8 cellular contexts compared by ENCODE assay signal in the genomic region with DNA sequence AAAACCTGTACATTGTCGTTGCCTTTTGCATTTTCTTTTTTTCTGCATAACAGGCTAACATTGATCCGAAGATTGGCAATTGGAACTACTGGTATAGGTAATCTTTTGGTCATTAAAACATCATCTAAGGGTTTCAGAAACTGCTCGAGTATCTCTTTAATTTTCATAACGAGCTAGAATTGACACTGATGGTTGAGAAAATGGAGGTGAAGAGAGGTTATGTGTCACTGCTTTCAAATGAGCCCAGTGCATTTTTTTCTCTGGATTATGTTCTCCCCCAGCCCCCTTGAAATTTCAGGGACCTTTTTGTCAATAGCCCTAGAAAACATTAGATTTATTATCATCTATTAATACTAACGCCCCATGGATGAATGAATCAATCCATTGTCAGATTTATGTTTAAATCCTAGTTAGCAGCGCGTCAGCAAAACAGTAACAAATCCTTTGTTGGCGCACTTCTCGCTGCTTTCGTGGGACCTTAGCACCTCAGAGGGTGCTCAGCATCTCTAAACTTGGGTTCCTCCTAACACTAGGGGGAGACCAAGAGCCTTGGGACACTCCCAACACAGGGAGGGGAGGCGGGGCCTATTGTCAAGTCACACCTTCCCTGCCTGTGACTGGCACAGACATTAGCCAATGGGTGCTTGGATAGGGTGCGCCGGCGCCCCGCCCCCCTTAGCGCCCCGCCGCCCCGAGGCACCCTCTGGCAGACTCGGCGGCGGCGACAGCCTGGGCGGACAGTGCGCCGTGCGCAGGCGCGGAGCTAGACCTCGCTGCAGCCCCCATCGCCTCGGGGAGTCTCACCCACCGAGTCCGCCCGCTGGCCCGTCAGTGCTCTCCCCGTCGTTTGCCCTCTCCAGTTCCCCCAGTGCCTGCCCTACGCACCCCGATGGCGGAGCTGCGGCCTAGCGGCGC. TPM values are rescaled to one million over a fixed set of nuclear protein-coding genes. Genes with fewer than 3 reads are reported as not detected.
DNase-seq lines count a peak whose midpoint lies in the region; ATAC-seq, FAIRE-seq and TF ChIP-seq lines count a peak whose summit lies in the region.

A gene (plus strand): TSS at position 709 of the 915 bp plus-strand sequence. CDS start 181 bp downstream, at position 890.

- H3K9me2 ChIP-seq in Karpas-422 (replicated peaks; ENCODE audit: insufficient read depth, low read length) = no peaks in the 10 kb centered on the region

- DNase-seq in EH (ENCODE audit: low read depth) = peak; percentile 98
- DNase-seq in Karpas-422 = peak; percentile 99
- DNase-seq in RCC 7860 (ENCODE audit: low spot score) = peak; percentile 95
- DNase-seq in activated T-helper 1 cell treated with Interleukin-2 at 50 U/mL for 16 hours (ENCODE audit: low read depth) = peak; percentile 96
- DNase-seq in fibroblast of lung (ENCODE audit: low read depth in 2 of 2) = peak; percentile 97 to 99
- peak; percentile 91 to 99 (median 98) for DNase-seq in naive thymus-derived CD4-positive, alpha-beta T cell
- peak; percentile 96 for DNase-seq in stimulated activated naive B cell treated with anti-CD40 and anti-IgM and Interleukin-4, amounts not matched to agents 10 μg/mL and 1 μg/mL and 100 μg/mL, for 72 hours

- H3K9ac ChIP-seq in Karpas-422 (ENCODE audit: low read length) (peak within 1 kb of the TSS; percentile 92), fibroblast of lung (ENCODE audit: insufficient read depth, low read length) (peak within 1 kb of the TSS; percentile 64)

- no peaks in the 10 kb centered on the region for H3K9me3 Mint-ChIP-seq in naive thymus-derived CD4-positive, alpha-beta T cell
- H3K9me3 Mint-ChIP-seq in stimulated activated naive B cell treated with anti-CD40 and anti-IgM and Interleukin-4, amounts not matched to agents 10 μg/mL and 1 μg/mL and 100 μg/mL, for 72 hours = no peaks in the 10 kb centered on the region

- peak within 1 kb of the TSS in 7 of 9 donors; percentile 78 to 95 (median 83) for H3K27ac Mint-ChIP-seq in naive thymus-derived CD4-positive, alpha-beta T cell
- H3K27ac Mint-ChIP-seq in stimulated activated naive B cell treated with anti-CD40 and anti-IgM and Interleukin-4, amounts not matched to agents 10 μg/mL and 1 μg/mL and 100 μg/mL, for 72 hours = peak within 1 kb of the TSS; percentile 93

- peak within 1 kb of the TSS; percentile 95 for H3K4me2 ChIP-seq in Karpas-422 (ENCODE audit: low read depth, low read length, poor library complexity, severe bottlenecking)
- H3K4me2 ChIP-seq in fibroblast of lung (ENCODE audit: extremely low read depth, insufficient read depth, low read length) = peak within 1 kb of the TSS; percentile 94

- H3K27ac ChIP-seq in Karpas-422 (ENCODE audit: low read length) (peak within 1 kb of the TSS; percentile 58), fibroblast of lung (ENCODE audit: insufficient read depth, low read length) (peak within 1 kb of the TSS; percentile 46)
- H3K27ac ChIP-seq in naive thymus-derived CD4-positive, alpha-beta T cell (ENCODE audit: low read depth, low read length) = peak within 1 kb of the TSS; percentile 88

- H3K27me3 Mint-ChIP-seq in naive thymus-derived CD4-positive, alpha-beta T cell = no peaks in the 10 kb centered on the region
- H3K27me3 Mint-ChIP-seq in stimulated activated naive B cell treated with anti-CD40 and anti-IgM and Interleukin-4, amounts not matched to agents 10 μg/mL and 1 μg/mL and 100 μg/mL, for 72 hours = no peaks in the 10 kb centered on the region

- peak; percentile 54 for ATAC-seq in GM21825 (IDR thresholded peaks at IDR 0.05; ENCODE audit: unreplicated experiment)
- peak; percentile 85 for ATAC-seq in naive thymus-derived CD4-positive, alpha-beta T cell
- peak; percentile 75 to 81 for ATAC-seq in stimulated activated naive B cell treated with anti-CD40 and anti-IgM and Interleukin-4, amounts not matched to agents 10 μg/mL and 1 μg/mL and 100 μg/mL, for 72 hours (replicated peaks)

- H3K27me3 ChIP-seq in Karpas-422 (ENCODE audit: low read length) (no peaks in the 10 kb centered on the region), fibroblast of lung (ENCODE audit: control insufficient read depth, insufficient read depth, low read length) (no peaks in the 10 kb centered on the region)
- H3K27me3 ChIP-seq in naive thymus-derived CD4-positive, alpha-beta T cell (ENCODE audit: control insufficient read depth in 2 of 2, insufficient read depth in 2 of 2, low read length in 2 of 2) = no peaks in the 10 kb centered on the region

- H3K4me1 Mint-ChIP-seq in naive thymus-derived CD4-positive, alpha-beta T cell = peaks cover 22 to 49% (median 41%) of the 10 kb centered on the region in 7 donors
- peaks cover 15 to 41% of the 10 kb centered on the region in 2 donors for H3K4me1 Mint-ChIP-seq in stimulated activated naive B cell treated with anti-CD40 and anti-IgM and Interleukin-4, amounts not matched to agents 10 μg/mL and 1 μg/mL and 100 μg/mL, for 72 hours

- H3K9me3 ChIP-seq in Karpas-422 (ENCODE audit: low read length) = no peaks in the 10 kb centered on the region
- H3K9me3 ChIP-seq in fibroblast of lung (ENCODE audit: control insufficient read depth, insufficient read depth, low read depth, low read length) = no peaks in the 10 kb centered on the region
- no peaks in the 10 kb centered on the region for H3K9me3 ChIP-seq in naive thymus-derived CD4-positive, alpha-beta T cell (ENCODE audit: control insufficient read depth in 2 of 3, low read length in 3 of 3)

- peak within 1 kb of the TSS; percentile 91 for H2AFZ ChIP-seq in Karpas-422 (ENCODE audit: low read length)
- H2AFZ ChIP-seq in fibroblast of lung (ENCODE audit: low read length) = peak within 1 kb of the TSS; percentile 73

- no peaks in the 10 kb centered on the region for H3K36me3 ChIP-seq in Karpas-422 (ENCODE audit: insufficient read depth, low read length)
- no peaks in the 10 kb centered on the region for H3K36me3 ChIP-seq in fibroblast of lung (ENCODE audit: control insufficient read depth, insufficient read depth, low read length)
- H3K36me3 ChIP-seq in naive thymus-derived CD4-positive, alpha-beta T cell (ENCODE audit: control insufficient read depth in 2 of 3, insufficient read depth in 3 of 3, low read length in 3 of 3) = peaks cover 0 to 7% (median 0%) of the 10 kb centered on the region in 3 experiments

- H3K79me2 ChIP-seq in Karpas-422 (ENCODE audit: low read length) (peaks cover 74% of the 10 kb centered on the region), fibroblast of lung (ENCODE audit: control insufficient read depth, insufficient read depth, low read length) (peaks cover 54% of the 10 kb centered on the region)

- H3K4me3 ChIP-seq in Karpas-422 (ENCODE audit: low read length) (peak within 1 kb of the TSS; percentile 97), fibroblast of lung (replicated peaks in 1 of 4; ENCODE audit: control extremely low read depth in 1 of 4, insufficient read depth in 1 of 4, low read depth in 3 of 4, low read length in 4 of 4) (peak within 1 kb of the TSS; percentile 86 to 98 (median 90))
- peak within 1 kb of the TSS; percentile 92 for H3K4me3 ChIP-seq in naive thymus-derived CD4-positive, alpha-beta T cell (ENCODE audit: low read length)

- CTCF ChIA-PET in naive thymus-derived CD4-positive, alpha-beta T cell (lab: Charles Lee) = interaction anchor here (1.0 to 5.0 kb wide), 6 partner anchors 71 to 334 kb away, joined by 3 to 32 read pairs (median 3); a partner anchor contains a TSS

- intact Hi-C loops in naive thymus-derived CD4-positive, alpha-beta T cell (cut with micrococcal nuclease) = loop anchor here (1.0 to 10.0 kb wide), 16 partner anchors 37 to 1729 kb away; a partner anchor contains a TSS

- TF ChIP-seq CTCF in fibroblast of lung (conservative IDR thresholded peaks at IDR 0.05 in 1 of 2, IDR thresholded peaks at IDR 0.05 in 1 of 2; ENCODE audit: low read depth in 1 of 2, low read length in 2 of 2) = peak; percentile 82 to 91

- peaks cover 0 to 3% (median 0%) of the 10 kb centered on the region in 5 donors for H3K36me3 Mint-ChIP-seq in naive thymus-derived CD4-positive, alpha-beta T cell
- H3K36me3 Mint-ChIP-seq in stimulated activated naive B cell treated with anti-CD40 and anti-IgM and Interleukin-4, amounts not matched to agents 10 μg/mL and 1 μg/mL and 100 μg/mL, for 72 hours = peaks cover 9 to 10% of the 10 kb centered on the region in 2 donors

- peak; percentile 63 for FAIRE-seq in RCC 7860 (lab: Jason Lieb, UNC)

- peaks cover 37% of the 10 kb centered on the region for H3K4me1 ChIP-seq in Karpas-422 (ENCODE audit: low read length)
- no peaks in the 10 kb centered on the region for H3K4me1 ChIP-seq in fibroblast of lung (ENCODE audit: control insufficient read depth, extremely low read depth, insufficient read depth, low read length)
- peaks cover 19 to 29% of the 10 kb centered on the region in 2 donors for H3K4me1 ChIP-seq in naive thymus-derived CD4-positive, alpha-beta T cell (ENCODE audit: control insufficient read depth in 2 of 2, insufficient read depth in 2 of 2, low read length in 2 of 2)

- H4K20me1 ChIP-seq in Karpas-422 (ENCODE audit: insufficient read depth, low read depth, low read length) (peaks cover 8% of the 10 kb centered on the region; the same call in 1 of the 2 replicates), fibroblast of lung (ENCODE audit: control insufficient read depth, extremely low read depth, insufficient read depth, low read length) (no peaks in the 10 kb centered on the region)

- H3K4me3 Mint-ChIP-seq in naive thymus-derived CD4-positive, alpha-beta T cell = no peak within 1 kb of the TSS
- no peak within 1 kb of the TSS for H3K4me3 Mint-ChIP-seq in stimulated activated naive B cell treated with anti-CD40 and anti-IgM and Interleukin-4, amounts not matched to agents 10 μg/mL and 1 μg/mL and 100 μg/mL, for 72 hours

- POLR2A ChIA-PET in naive thymus-derived CD4-positive, alpha-beta T cell (lab: Charles Lee) = interaction anchor here (0.5 to 2.5 kb wide), 25 partner anchors 8 to 915 kb away, joined by 3 to 18 read pairs (median 4); a partner anchor contains a TSS

RNA-seq across cellular contexts. Expression of the gene that starts here (rescaled TPM):
- total RNA-seq in Karpas-422 (2014; rRNA removed; shearing (Covaris generic); ENCODE audit: low replicate concordance) = 5.9 and 9.2 TPM in 2 replicates
- 2.6 and 4.3 TPM in 2 replicates for total RNA-seq in fibroblast of lung
- 5.6 and 8.2 TPM in 2 replicates for polyA plus RNA-seq in fibroblast of lung
- 8.9 and 11.5 TPM in 2 replicates for polyA plus RNA-seq in fibroblast of lung (2012)
- polyA minus RNA-seq in fibroblast of lung (ENCODE audit: low replicate concordance) = 22.2 and 55.5 TPM in 2 replicates
- 10 to 100 TPM; 10.7 to 17.5 (median 16.1) TPM for total RNA-seq in naive thymus-derived CD4-positive, alpha-beta T cell
- 10 to 100 TPM in 1 of 2 donors, 1 to 10 TPM in 1; 2.9 to 10.8 TPM for polyA plus RNA-seq in naive thymus-derived CD4-positive, alpha-beta T cell

Comparison
In these comparisons a context has a peak if more than half of its experiments do, and no peak if none do; other contexts are left out.
1. Peak in every context shown above with its lines: DNase-seq, ATAC-seq, H3K4me3 ChIP-seq and H3K27ac ChIP-seq.